In the genomic region with DNA sequence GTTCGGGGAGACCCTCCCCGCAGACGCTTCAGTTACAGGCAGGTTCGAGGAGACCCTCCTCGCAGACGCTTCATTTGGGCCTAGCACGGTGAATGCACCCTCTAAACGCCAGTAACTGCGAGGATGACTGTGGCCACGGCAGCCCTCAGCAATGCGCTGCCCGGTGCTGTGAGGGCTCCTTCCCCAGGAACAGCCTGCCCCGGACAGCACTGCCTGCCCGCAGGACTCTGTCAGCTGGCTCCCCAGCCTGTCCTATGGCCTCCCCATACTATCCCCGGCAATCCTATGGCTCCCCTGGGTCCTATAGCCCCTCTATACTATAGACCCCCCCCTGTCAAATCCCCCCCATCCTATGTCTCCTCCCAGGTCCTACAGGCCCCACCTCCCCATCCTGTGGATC, we compare ENCODE assay signal across 1 cellular context.
TF ChIP-seq lines count a peak whose summit lies in the region.

No MANE protein-coding gene starts in this region.

TF ChIP-seq in GM23338, 12 proteins besides CTCF, POLR2A, EP300 and RAD21 (continued from another document):
- TF ChIP-seq, protein P1, sequence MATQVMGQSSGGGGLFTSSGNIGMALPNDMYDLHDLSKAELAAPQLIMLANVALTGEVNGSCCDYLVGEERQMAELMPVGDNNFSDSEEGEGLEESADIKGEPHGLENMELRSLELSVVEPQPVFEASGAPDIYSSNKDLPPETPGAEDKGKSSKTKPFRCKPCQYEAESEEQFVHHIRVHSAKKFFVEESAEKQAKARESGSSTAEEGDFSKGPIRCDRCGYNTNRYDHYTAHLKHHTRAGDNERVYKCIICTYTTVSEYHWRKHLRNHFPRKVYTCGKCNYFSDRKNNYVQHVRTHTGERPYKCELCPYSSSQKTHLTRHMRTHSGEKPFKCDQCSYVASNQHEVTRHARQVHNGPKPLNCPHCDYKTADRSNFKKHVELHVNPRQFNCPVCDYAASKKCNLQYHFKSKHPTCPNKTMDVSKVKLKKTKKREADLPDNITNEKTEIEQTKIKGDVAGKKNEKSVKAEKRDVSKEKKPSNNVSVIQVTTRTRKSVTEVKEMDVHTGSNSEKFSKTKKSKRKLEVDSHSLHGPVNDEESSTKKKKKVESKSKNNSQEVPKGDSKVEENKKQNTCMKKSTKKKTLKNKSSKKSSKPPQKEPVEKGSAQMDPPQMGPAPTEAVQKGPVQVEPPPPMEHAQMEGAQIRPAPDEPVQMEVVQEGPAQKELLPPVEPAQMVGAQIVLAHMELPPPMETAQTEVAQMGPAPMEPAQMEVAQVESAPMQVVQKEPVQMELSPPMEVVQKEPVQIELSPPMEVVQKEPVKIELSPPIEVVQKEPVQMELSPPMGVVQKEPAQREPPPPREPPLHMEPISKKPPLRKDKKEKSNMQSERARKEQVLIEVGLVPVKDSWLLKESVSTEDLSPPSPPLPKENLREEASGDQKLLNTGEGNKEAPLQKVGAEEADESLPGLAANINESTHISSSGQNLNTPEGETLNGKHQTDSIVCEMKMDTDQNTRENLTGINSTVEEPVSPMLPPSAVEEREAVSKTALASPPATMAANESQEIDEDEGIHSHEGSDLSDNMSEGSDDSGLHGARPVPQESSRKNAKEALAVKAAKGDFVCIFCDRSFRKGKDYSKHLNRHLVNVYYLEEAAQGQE (IDR thresholded peaks at IDR 0.05; ENCODE audit: unreplicated experiment), result no peak
- no peak for TF ChIP-seq POLR2AphosphoS5 (IDR thresholded peaks at IDR 0.05; ENCODE audit: low read depth)
